ENCODE assay signal across 8 cellular contexts in genomic region chr3:71955549-71956373, GRCh38.
DNase-seq lines count a peak whose midpoint lies in the region; ATAC-seq and TF ChIP-seq lines count a peak whose summit lies in the region.

No MANE protein-coding gene starts in this region.

- intact Hi-C loops in left cardiac atrium (cut with DNase I): loop anchor here (5.0 to 10.0 kb wide), 3 partner anchors 289 to 867 kb away; no protein-coding TSS in a partner anchor

- DNase-seq in DMS53 treated with DMSO at 0.1 percent for 48 hours (lab: John Stamatoyannopoulos, UW; ENCODE audit: unreplicated experiment) (peak; percentile 16), HFF-Myc (ENCODE audit: extremely low read depth, low read depth) (peak; percentile 75), NCI-H69 (lab: John Stamatoyannopoulos, UW) (peak; percentile 92), adipocyte (ENCODE audit: low read depth) (peak; percentile 93), left cardiac atrium (peak; percentile 76), pulmonary artery endothelial cell (ENCODE audit: low read depth, low spot score) (peak; percentile 32)

- peaks cover 10% of the 10 kb centered on the region for H3K27me3 ChIP-seq in adipocyte (replicated peaks; ENCODE audit: control insufficient read depth, insufficient read depth, low read length)

- peak; percentile 79 to 81 for ATAC-seq in left cardiac atrium
- ATAC-seq in GM18520 (IDR thresholded peaks at IDR 0.05; ENCODE audit: unreplicated experiment): no peak
- ATAC-seq in esophagus mucosa: no peak

- peaks cover 10% of the 10 kb centered on the region for H3K4me1 ChIP-seq in adipocyte (ENCODE audit: control insufficient read depth, insufficient read depth, low read length)

- no peak overlapping the region for H3K9ac ChIP-seq in adipocyte (ENCODE audit: low read length)

- no peaks in the 10 kb centered on the region for H3K36me3 ChIP-seq in adipocyte (ENCODE audit: control insufficient read depth, insufficient read depth, low read length, severe bottlenecking)

- no peaks in the 10 kb centered on the region for H3K9me3 ChIP-seq in adipocyte (ENCODE audit: control insufficient read depth, low read length)

- H3K4me3 ChIP-seq in HFF-Myc (replicated peaks; ENCODE audit: low read depth, low read length): no peak overlapping the region
- no peak overlapping the region for H3K4me3 ChIP-seq in adipocyte (ENCODE audit: low read length)

- peak; percentile 73 for TF ChIP-seq CTCF in HFF-Myc (IDR thresholded peaks at IDR 0.05; ENCODE audit: low read depth, low read length, missing control alignments)

Comparison
In these comparisons a context has a peak if more than half of its experiments do, and no peak if none do; other contexts are left out.
1. DNase-seq: peak in every context shown above with its lines; median percentile 93 in adipocyte; 92 in NCI-H69; 76 in left cardiac atrium; 75 in HFF-Myc; 32 in pulmonary artery endothelial cell; 16 in DMS53 treated with DMSO at 0.1 percent for 48 hours.
2. ATAC-seq: peak in left cardiac atrium (2 of 2); none in GM18520 (single experiment) and esophagus mucosa (single experiment).